20 cellular contexts compared by ENCODE assay signal in the genomic region with DNA sequence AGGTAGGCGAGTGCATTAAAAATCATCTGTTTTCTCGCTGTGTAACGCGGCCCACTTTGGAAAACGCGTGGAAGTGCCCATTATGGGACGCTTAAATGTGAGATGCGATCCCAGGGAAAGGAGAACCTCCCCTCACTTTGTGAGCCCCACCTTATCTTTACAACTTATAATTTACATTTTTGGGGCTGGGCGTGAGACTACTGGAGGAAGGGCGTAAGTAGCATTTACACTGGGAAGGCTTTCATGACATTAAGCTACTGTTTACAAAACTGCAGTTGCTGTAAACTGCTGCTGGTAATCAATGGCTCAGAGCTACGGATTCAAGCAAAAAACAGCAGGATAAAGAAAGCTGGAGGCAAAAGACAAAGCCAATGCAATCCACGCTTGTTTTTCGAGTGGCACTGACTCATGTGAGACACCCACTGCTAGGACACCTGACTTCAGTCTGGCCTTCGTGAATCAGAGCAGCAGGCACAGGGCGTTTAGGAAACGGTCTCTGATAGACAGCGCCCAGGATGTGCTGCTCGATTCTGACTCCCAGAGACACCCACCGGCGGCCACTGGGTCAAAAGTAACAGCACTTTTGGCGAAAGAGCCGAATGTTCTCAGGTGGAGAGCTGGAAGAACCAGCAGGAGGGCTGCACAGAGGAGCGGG.
DNase-seq lines count a peak whose midpoint lies in the region; ATAC-seq, FAIRE-seq and TF ChIP-seq lines count a peak whose summit lies in the region.
"Had no signal": no experiment of that assay in that cellular context is flagged by ENCODE, and none has a peak within 500 bp of the region (broad histone marks: within the 10 kb centered on the region; RNA-seq: fewer than 3 reads in every experiment).

No MANE protein-coding gene starts in this region.

- H3K27me3 Mint-ChIP-seq in astrocyte (ENCODE audit: low read depth, unreplicated experiment) = peaks cover 2% of the 10 kb centered on the region
- H3K27me3 Mint-ChIP-seq: CD4-positive, alpha-beta T cell had no signal

- no peak overlapping the region for H2BK120ac ChIP-seq in neuronal stem cell (ENCODE audit: low read depth, low read length)

- H4K91ac ChIP-seq in neuronal stem cell (ENCODE audit: low read depth, low read length, poor library complexity) = no peak overlapping the region

- no peaks in the 10 kb centered on the region for H3K79me1 ChIP-seq in neuronal stem cell (ENCODE audit: low read depth, low read length)

- H2BK15ac ChIP-seq in neuronal stem cell (ENCODE audit: low read length) = no peak overlapping the region

- H3K9me3 ChIP-seq in GM23248 (ENCODE audit: low read depth) (no peaks in the 10 kb centered on the region), astrocyte (ENCODE audit: insufficient read depth, low read depth, low read length) (no peaks in the 10 kb centered on the region), neuronal stem cell (replicated peaks in 1 of 2; ENCODE audit: control insufficient read depth in 2 of 2, insufficient read depth in 1 of 2, low read depth in 1 of 2, low read length in 2 of 2) (peaks cover 0 to 6% of the 10 kb centered on the region in 2 donors)
- H3K9me3 ChIP-seq: A549, Caco-2 had no signal

- no peak overlapping the region for H2BK5ac ChIP-seq in neuronal stem cell (ENCODE audit: low read length)

- H3K36me3 ChIP-seq in GM23248 (ENCODE audit: low read depth) (no peaks in the 10 kb centered on the region), astrocyte (ENCODE audit: insufficient read depth, low read length) (no peaks in the 10 kb centered on the region), neuronal stem cell (replicated peaks in 1 of 2; ENCODE audit: control insufficient read depth in 2 of 2, insufficient read depth in 2 of 2, low read length in 2 of 2) (peaks cover 0 to 26% of the 10 kb centered on the region in 2 donors)

- H2AK5ac ChIP-seq in neuronal stem cell (ENCODE audit: low read depth, low read length) = peak overlapping the region; percentile 60

- no peaks in the 10 kb centered on the region for H3K79me2 ChIP-seq in GM23248 (ENCODE audit: insufficient read depth)
- no peaks in the 10 kb centered on the region for H3K79me2 ChIP-seq in astrocyte (ENCODE audit: insufficient read depth, low read length)

- no peak overlapping the region for H3K27ac Mint-ChIP-seq in astrocyte (ENCODE audit: unreplicated experiment)
- H3K27ac Mint-ChIP-seq: CD4-positive, alpha-beta T cell; GM23338; HFFc6 had no signal

- H3K9ac ChIP-seq in GM23248 (no peak overlapping the region), astrocyte (ENCODE audit: low read length) (no peak overlapping the region), neuronal stem cell (ENCODE audit: low read depth, low read length, poor library complexity) (no peak overlapping the region)

- H3K4me3 Mint-ChIP-seq in astrocyte (ENCODE audit: unreplicated experiment) = no peak overlapping the region
- H3K4me3 Mint-ChIP-seq: CD4-positive, alpha-beta T cell; GM23338; HFFc6 had no signal

- H3K14ac ChIP-seq in neuronal stem cell (ENCODE audit: low read length) = no peak overlapping the region

- intact Hi-C loops in left colon (cut with DNase I, micrococcal nuclease) = no loop called here

- FAIRE-seq in astrocyte (lab: Jason Lieb, UNC) = no peak
- FAIRE-seq: A549, D721Med, G401.6, H54, HepG2 had no signal

- in situ Hi-C loops in GM23248 (cut with MboI) = no loop called here

- WGBS in GM23248 (ENCODE audit: low coverage in 1 of 2, low lambda C conversion rate in 2 of 2, missing lambda C conversion rate in 2 of 2), 2 experiments = 61% methylated on average over 23 of the region's 23 CpGs
- WGBS in neuronal stem cell (ENCODE audit: extremely low coverage in 2 of 2, insufficient read length in 2 of 2, insufficient replicate concordance in 1 of 2), 2 donors = no CpG with 5 or more reads among the region's 23 CpGs

- H3K4me1 Mint-ChIP-seq in astrocyte (ENCODE audit: low read depth, unreplicated experiment) = peaks cover 13% of the 10 kb centered on the region

- H3K9me3 Mint-ChIP-seq in astrocyte (ENCODE audit: unreplicated experiment) = peaks cover 2% of the 10 kb centered on the region
- H3K9me3 Mint-ChIP-seq: CD4-positive, alpha-beta T cell; GM23338; HFFc6 had no signal

- H3K4me1 ChIP-seq in GM23248 (ENCODE audit: insufficient read depth) (peaks cover 5% of the 10 kb centered on the region; the same call in 1 of the 2 replicates), astrocyte (ENCODE audit: insufficient read depth, low read length) (peaks cover 23% of the 10 kb centered on the region), neuronal stem cell (ENCODE audit: control insufficient read depth in 2 of 2, insufficient read depth in 1 of 2, low read depth in 1 of 2, low read length in 2 of 2) (peaks cover 13% of the 10 kb centered on the region in 2 donors)
- H3K4me1 ChIP-seq: A549, Caco-2 had no signal

- H3K27ac ChIP-seq in GM23248 (no peak overlapping the region), astrocyte (ENCODE audit: low read depth, low read length) (no peak overlapping the region), neuronal stem cell (replicated peaks; ENCODE audit: low read length) (no peak overlapping the region)
- H3K27ac ChIP-seq: 22Rv1, A549, C4-2B had no signal

- no peaks in the 10 kb centered on the region for H3F3A ChIP-seq in GM23248 (ENCODE audit: insufficient read depth)

- H4K20me1 ChIP-seq in GM23248 (ENCODE audit: insufficient read depth) (no peaks in the 10 kb centered on the region), astrocyte (ENCODE audit: insufficient read depth, low read length) (no peaks in the 10 kb centered on the region)

- ATAC-seq in left colon = peak; percentile 75
- no peak for ATAC-seq in HG02759 (IDR thresholded peaks at IDR 0.05; ENCODE audit: unreplicated experiment)
- ATAC-seq in HG02623 (IDR thresholded peaks at IDR 0.05; ENCODE audit: unreplicated experiment) = no peak
- ATAC-seq: A549, GM23338, HepG2 had no signal

- H3K4me3 ChIP-seq in GM23248 = no peak overlapping the region
- H3K4me3 ChIP-seq in astrocyte (ENCODE audit: insufficient read depth, low read depth, low read length) = no peak overlapping the region
- no peak overlapping the region for H3K4me3 ChIP-seq in neuronal stem cell (ENCODE audit: low read length in 2 of 2)
- H3K4me3 ChIP-seq: A549, GM23338 had no signal

- no peak overlapping the region for H3K4me2 ChIP-seq in GM23248 (ENCODE audit: unreplicated experiment)
- no peak overlapping the region for H3K4me2 ChIP-seq in astrocyte (ENCODE audit: low read length)
- H3K4me2 ChIP-seq in neuronal stem cell (ENCODE audit: insufficient read depth, low read length, poor library complexity, severe bottlenecking) = no peak overlapping the region
- H3K4me2 ChIP-seq: A549, GM23338 had no signal

- H3K23ac ChIP-seq in neuronal stem cell (ENCODE audit: low read depth, low read length, poor library complexity) = no peak overlapping the region

- no peak overlapping the region for H3K4ac ChIP-seq in neuronal stem cell (ENCODE audit: low read length)

- H3K9me2 ChIP-seq in GM23248 (ENCODE audit: insufficient read depth) = no peaks in the 10 kb centered on the region

- H3K36me3 Mint-ChIP-seq in astrocyte (ENCODE audit: low read depth, unreplicated experiment) = peaks cover 14% of the 10 kb centered on the region

- H3K18ac ChIP-seq in neuronal stem cell (ENCODE audit: low read length) = peak overlapping the region; percentile 13

- TF ChIP-seq CTCF in astrocyte (IDR thresholded peaks at IDR 0.05; ENCODE audit: insufficient read depth, low read depth, low read length) = no peak

- no peak overlapping the region for H4K8ac ChIP-seq in neuronal stem cell (ENCODE audit: low read depth, low read length)

- no peak overlapping the region for H2AFZ ChIP-seq in GM23248
- H2AFZ ChIP-seq in astrocyte (ENCODE audit: low read depth, low read length) = no peak overlapping the region
- no peak overlapping the region for H2AFZ ChIP-seq in neuronal stem cell (ENCODE audit: low read length)
- H2AFZ ChIP-seq: GM23338 had no signal

- DNase-seq in GM23248 = peak; percentile 9
- peak; percentile 36 for DNase-seq in astrocyte (ENCODE audit: low read depth)
- DNase-seq in left colon = no peak
- DNase-seq in neuronal stem cell (ENCODE audit: low spot score) = no peak
- DNase-seq in NCI-H1436 (lab: John Stamatoyannopoulos, UW) = no peak
- DNase-seq: AML-193; Caco-2; CD4-positive, alpha-beta T cell; HCEC 1CT; HFFc6 had no signal

- H2BK12ac ChIP-seq in neuronal stem cell (ENCODE audit: low read length) = no peak overlapping the region

- H3K27me3 ChIP-seq in GM23248 (replicated peaks; ENCODE audit: insufficient read depth) (peaks cover 52% of the 10 kb centered on the region), astrocyte (ENCODE audit: insufficient read depth, low read length) (peaks cover 7% of the 10 kb centered on the region), neuronal stem cell (ENCODE audit: control insufficient read depth in 3 of 3, insufficient read depth in 3 of 3, low read depth in 1 of 3, low read length in 3 of 3) (peaks cover 0 to 2% (median 0%) of the 10 kb centered on the region in 3 experiments)

Comparison
In these comparisons a context has a peak if more than half of its experiments do, and no peak if none do; other contexts are left out.
1. DNase-seq: peak in GM23248 (single experiment) and astrocyte (single experiment); none in left colon (0 of 2), neuronal stem cell (single experiment) and NCI-H1436 (single experiment).